17 cellular contexts compared by ENCODE assay signal in genomic region chr3:188158731-188159355, GRCh38. TPM values are rescaled to one million over a fixed set of nuclear protein-coding genes. Genes with fewer than 3 reads are reported as not detected.
DNase-seq lines count a peak whose midpoint lies in the region; TF ChIP-seq lines count a peak whose summit lies in the region.
"Had no signal": no experiment of that assay in that cellular context is flagged by ENCODE, and none has a peak within 500 bp of the region (broad histone marks: within the 10 kb centered on the region; RNA-seq: fewer than 3 reads in every experiment).

No MANE protein-coding gene starts in this region.

- H3K9me3 ChIP-seq in cardiac muscle cell (ENCODE audit: low read depth): no peaks in the 10 kb centered on the region
- H3K9me3 ChIP-seq in tibial artery: no peaks in the 10 kb centered on the region

- DNase-seq in cardiac muscle cell (ENCODE audit: low read depth in 1 of 2, low spot score in 1 of 2) (no peak), cardiac septum (ENCODE audit: low spot score) (no peak), chondrocyte (ENCODE audit: low spot score) (no peak), myocyte (ENCODE audit: low read depth) (peak; percentile 33), tibial artery (no peak), ecto neural progenitor cell (ENCODE audit: low spot score) (no peak), NCI-H1105 (lab: John Stamatoyannopoulos, UW) (no peak), NCI-H1417 (lab: John Stamatoyannopoulos, UW) (no peak)
- DNase-seq: activated CD4-positive, alpha-beta T cell treated with anti-CD3 and anti-CD28 coated beads, Interleukin-2, amount 50 U/mL, for 1 hour; activated gamma-delta T cell; central memory CD4-positive, alpha-beta T cell; GOT3; mammary epithelial cell; NCI-H1930; NCI-H69; occipital lobe had no signal

- peaks cover 66% of the 10 kb centered on the region for H3K4me1 Mint-ChIP-seq in chondrocyte (ENCODE audit: low read depth)

- TF ChIP-seq CTCF in cardiac muscle cell (IDR thresholded peaks at IDR 0.05; ENCODE audit: low read depth, low read length): no peak
- TF ChIP-seq CTCF in chondrocyte (IDR thresholded peaks at IDR 0.05): no peak
- no peak for TF ChIP-seq CTCF in tibial artery (IDR thresholded peaks at IDR 0.05)

- peaks cover 12% of the 10 kb centered on the region for H3K4me1 ChIP-seq in cardiac muscle cell (ENCODE audit: low read depth)
- H3K4me1 ChIP-seq in tibial artery: peaks cover 0 to 87% (median 58%) of the 10 kb centered on the region in 4 donors

- H3K36me3 ChIP-seq in cardiac muscle cell: no peaks in the 10 kb centered on the region
- no peaks in the 10 kb centered on the region for H3K36me3 ChIP-seq in tibial artery

- H3K27ac Mint-ChIP-seq in chondrocyte (ENCODE audit: unreplicated experiment): peak overlapping the region; percentile 62

- H3K4me3 ChIP-seq in cardiac muscle cell (no peak overlapping the region), tibial artery (peak overlapping the region; percentile 2 to 27)

- H3K4me3 Mint-ChIP-seq in chondrocyte (ENCODE audit: unreplicated experiment): no peak overlapping the region

- peak overlapping the region; percentile 30 for H3K27ac ChIP-seq in cardiac muscle cell
- H3K27ac ChIP-seq in tibial artery: peak overlapping the region; percentile 95 to 96

- no peaks in the 10 kb centered on the region for H3K36me3 Mint-ChIP-seq in chondrocyte (ENCODE audit: low read depth)

- no peaks in the 10 kb centered on the region for H3K27me3 Mint-ChIP-seq in chondrocyte (ENCODE audit: low read depth)

- H3K9me3 Mint-ChIP-seq in chondrocyte (ENCODE audit: low read depth): no peaks in the 10 kb centered on the region
- H3K9me3 Mint-ChIP-seq: T-helper 2 cell treated with Interferon-gamma antibody and Interleukin-4, amounts not matched to agents 5 μg/mL and 100 μg/mL, for 36 hours had no signal

- H3K27me3 ChIP-seq in cardiac muscle cell: no peaks in the 10 kb centered on the region
- H3K27me3 ChIP-seq in tibial artery: no peaks in the 10 kb centered on the region

- intact Hi-C loops in cardiac septum (cut with DNase I) (loop anchor here (5.0 to 10.0 kb wide), 3 partner anchors 174 to 197 kb away; no protein-coding TSS in a partner anchor), tibial artery (cut with DNase I; ENCODE audit: low total_unique reads) (loop anchor here (10.0 kb wide), 1 partner anchor 786 kb away; no protein-coding TSS in a partner anchor)

RNA-seq across cellular contexts. Expression of gene LPP, which starts 4.9 kb away (rescaled TPM):
- total RNA-seq in cardiac muscle cell: 31.6 and 45.2 TPM in 2 replicates
- polyA plus RNA-seq in cardiac muscle cell: 21.4 and 37.7 TPM in 2 replicates
- 145 TPM for total RNA-seq in cardiac septum
- total RNA-seq in chondrocyte: 174 to 295 TPM (median 288 TPM) in 3 replicates
- 26.3 and 31.6 TPM in 2 replicates for total RNA-seq in myocyte
- 7.9 TPM for polyA plus RNA-seq in myocyte (2012)
